Comparison of ENCODE assay signal across 1 cellular context in genomic region chr11:61682093-61682732, GRCh38.
TF ChIP-seq lines count a peak whose summit lies in the region.

No MANE protein-coding gene starts in this region.

TF ChIP-seq in HepG2, 621 proteins besides CTCF, POLR2A, EP300 and RAD21 (continued from another document and continues in another):
- TF ChIP-seq, protein P1, sequence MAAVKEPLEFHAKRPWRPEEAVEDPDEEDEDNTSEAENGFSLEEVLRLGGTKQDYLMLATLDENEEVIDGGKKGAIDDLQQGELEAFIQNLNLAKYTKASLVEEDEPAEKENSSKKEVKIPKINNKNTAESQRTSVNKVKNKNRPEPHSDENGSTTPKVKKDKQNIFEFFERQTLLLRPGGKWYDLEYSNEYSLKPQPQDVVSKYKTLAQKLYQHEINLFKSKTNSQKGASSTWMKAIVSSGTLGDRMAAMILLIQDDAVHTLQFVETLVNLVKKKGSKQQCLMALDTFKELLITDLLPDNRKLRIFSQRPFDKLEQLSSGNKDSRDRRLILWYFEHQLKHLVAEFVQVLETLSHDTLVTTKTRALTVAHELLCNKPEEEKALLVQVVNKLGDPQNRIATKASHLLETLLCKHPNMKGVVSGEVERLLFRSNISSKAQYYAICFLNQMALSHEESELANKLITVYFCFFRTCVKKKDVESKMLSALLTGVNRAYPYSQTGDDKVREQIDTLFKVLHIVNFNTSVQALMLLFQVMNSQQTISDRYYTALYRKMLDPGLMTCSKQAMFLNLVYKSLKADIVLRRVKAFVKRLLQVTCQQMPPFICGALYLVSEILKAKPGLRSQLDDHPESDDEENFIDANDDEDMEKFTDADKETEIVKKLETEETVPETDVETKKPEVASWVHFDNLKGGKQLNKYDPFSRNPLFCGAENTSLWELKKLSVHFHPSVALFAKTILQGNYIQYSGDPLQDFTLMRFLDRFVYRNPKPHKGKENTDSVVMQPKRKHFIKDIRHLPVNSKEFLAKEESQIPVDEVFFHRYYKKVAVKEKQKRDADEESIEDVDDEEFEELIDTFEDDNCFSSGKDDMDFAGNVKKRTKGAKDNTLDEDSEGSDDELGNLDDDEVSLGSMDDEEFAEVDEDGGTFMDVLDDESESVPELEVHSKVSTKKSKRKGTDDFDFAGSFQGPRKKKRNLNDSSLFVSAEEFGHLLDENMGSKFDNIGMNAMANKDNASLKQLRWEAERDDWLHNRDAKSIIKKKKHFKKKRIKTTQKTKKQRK (IDR thresholded peaks at IDR 0.05; ENCODE audit: low read length) = no peak
- TF ChIP-seq ZNF781 (CRISPR knock-in tag; IDR thresholded peaks at IDR 0.05; ENCODE audit: borderline replicate concordance, not compliant biosample characterization) = no peak
- no peak for TF ChIP-seq ZFAT (CRISPR knock-in tag; conservative IDR thresholded peaks at IDR 0.05)
- no peak for TF ChIP-seq ZBTB42 (CRISPR knock-in tag; IDR thresholded peaks at IDR 0.05)
- no peak for TF ChIP-seq ATF7 (IDR thresholded peaks at IDR 0.05)
- 0 out of 2 replicates have a peak, but pooled peaks have one; percentile 56 for TF ChIP-seq ATF7 (CRISPR knock-in tag; IDR thresholded peaks at IDR 0.05)
- TF ChIP-seq U2AF2 (IDR thresholded peaks at IDR 0.05; ENCODE audit: low read depth, low read length) = no peak
- peak; percentile 76 for TF ChIP-seq THAP11 (CRISPR knock-in tag; IDR thresholded peaks at IDR 0.05)
- peak; percentile 66; the same call in 1 of the 2 replicates for TF ChIP-seq DR1 (CRISPR knock-in tag; IDR thresholded peaks at IDR 0.05)
- peak; percentile 80; the same call in 1 of the 2 replicates for TF ChIP-seq ZSCAN9 (CRISPR knock-in tag; IDR thresholded peaks at IDR 0.05; ENCODE audit: borderline replicate concordance)
- peak; percentile 97 for TF ChIP-seq MYC (CRISPR knock-in tag; IDR thresholded peaks at IDR 0.05; ENCODE audit: borderline replicate concordance)
- no peak for TF ChIP-seq SP140L (CRISPR knock-in tag; IDR thresholded peaks at IDR 0.05; ENCODE audit: borderline replicate concordance)
- TF ChIP-seq HBP1 (CRISPR knock-in tag; IDR thresholded peaks at IDR 0.05; ENCODE audit: low read depth) = no peak; the same call in 1 of the 2 replicates
- no peak; the same call in 1 of the 2 replicates for TF ChIP-seq ZBTB3 (CRISPR knock-in tag; IDR thresholded peaks at IDR 0.05; ENCODE audit: borderline replicate concordance, low read depth)
- peak; percentile 89 for TF ChIP-seq SNAPC2 (CRISPR knock-in tag; IDR thresholded peaks at IDR 0.05)
- peak; percentile 93 for TF ChIP-seq ARNTL (CRISPR knock-in tag; IDR thresholded peaks at IDR 0.05)
- TF ChIP-seq, protein P2, sequence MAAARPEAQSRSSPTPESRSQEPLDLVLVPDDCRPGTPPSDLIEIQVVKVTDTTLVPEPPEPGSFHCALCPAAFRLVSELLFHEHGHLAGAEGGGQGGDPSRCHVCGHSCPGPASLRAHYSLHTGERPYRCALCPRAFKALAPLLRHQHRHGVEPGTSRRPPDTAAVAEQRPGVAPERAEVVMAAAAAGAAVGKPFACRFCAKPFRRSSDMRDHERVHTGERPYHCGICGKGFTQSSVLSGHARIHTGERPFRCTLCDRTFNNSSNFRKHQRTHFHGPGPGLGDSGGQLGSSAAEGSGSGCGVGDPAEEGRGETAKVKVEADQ (CRISPR knock-in tag; IDR thresholded peaks at IDR 0.05; ENCODE audit: borderline replicate concordance) = peak; percentile 56; the same call in 1 of the 2 replicates
- TF ChIP-seq KDM1A (CRISPR knock-in tag; IDR thresholded peaks at IDR 0.05) = no peak
- TF ChIP-seq ZNF782 (CRISPR knock-in tag; IDR thresholded peaks at IDR 0.05; ENCODE audit: borderline replicate concordance) = peak; percentile 29; the same call in 1 of the 2 replicates
- peak; percentile 54; the same call in 1 of the 2 replicates for TF ChIP-seq ZMYM3 (CRISPR knock-in tag; IDR thresholded peaks at IDR 0.05)
- no peak for TF ChIP-seq ZNF7 (CRISPR knock-in tag; IDR thresholded peaks at IDR 0.05)
- peak; percentile 74 for TF ChIP-seq NR2F6 (IDR thresholded peaks at IDR 0.05)
- TF ChIP-seq NR2F6 (CRISPR knock-in tag; IDR thresholded peaks at IDR 0.05) = peak; percentile 89
- peak; percentile 69; the same call in 1 of the 2 replicates for TF ChIP-seq HNF4G (IDR thresholded peaks at IDR 0.05; ENCODE audit: borderline replicate concordance, low read depth, low read length)
- TF ChIP-seq HNF4G (CRISPR knock-in tag; IDR thresholded peaks at IDR 0.05; ENCODE audit: borderline replicate concordance, low read depth) = peak; percentile 61
- no peak; the same call in 1 of the 2 replicates for TF ChIP-seq ZNF101 (CRISPR knock-in tag; IDR thresholded peaks at IDR 0.05; ENCODE audit: borderline replicate concordance, low read depth)
- 0 out of 2 replicates have a peak, but pooled peaks have one; percentile 84 for TF ChIP-seq CREB3 (CRISPR knock-in tag; IDR thresholded peaks at IDR 0.05)
- TF ChIP-seq TGIF2 (CRISPR knock-in tag; IDR thresholded peaks at IDR 0.05) = peak; percentile 98
- TF ChIP-seq ZNF83 (CRISPR knock-in tag; IDR thresholded peaks at IDR 0.05; ENCODE audit: borderline replicate concordance) = no peak
- TF ChIP-seq SRSF1 (optimal IDR thresholded peaks at IDR 0.05; ENCODE audit: low read depth, low read length) = no peak
- TF ChIP-seq, protein P3, sequence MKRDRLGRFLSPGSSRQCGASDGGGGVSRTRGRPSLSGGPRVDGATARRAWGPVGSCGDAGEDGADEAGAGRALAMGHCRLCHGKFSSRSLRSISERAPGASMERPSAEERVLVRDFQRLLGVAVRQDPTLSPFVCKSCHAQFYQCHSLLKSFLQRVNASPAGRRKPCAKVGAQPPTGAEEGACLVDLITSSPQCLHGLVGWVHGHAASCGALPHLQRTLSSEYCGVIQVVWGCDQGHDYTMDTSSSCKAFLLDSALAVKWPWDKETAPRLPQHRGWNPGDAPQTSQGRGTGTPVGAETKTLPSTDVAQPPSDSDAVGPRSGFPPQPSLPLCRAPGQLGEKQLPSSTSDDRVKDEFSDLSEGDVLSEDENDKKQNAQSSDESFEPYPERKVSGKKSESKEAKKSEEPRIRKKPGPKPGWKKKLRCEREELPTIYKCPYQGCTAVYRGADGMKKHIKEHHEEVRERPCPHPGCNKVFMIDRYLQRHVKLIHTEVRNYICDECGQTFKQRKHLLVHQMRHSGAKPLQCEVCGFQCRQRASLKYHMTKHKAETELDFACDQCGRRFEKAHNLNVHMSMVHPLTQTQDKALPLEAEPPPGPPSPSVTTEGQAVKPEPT (CRISPR knock-in tag; IDR thresholded peaks at IDR 0.05; ENCODE audit: low read depth) = peak; percentile 82
- TF ChIP-seq IKZF1 (IDR thresholded peaks at IDR 0.05) = no peak
- TF ChIP-seq BCL6 (CRISPR knock-in tag; IDR thresholded peaks at IDR 0.05) = peak; percentile 71
- TF ChIP-seq FLYWCH1 (CRISPR knock-in tag; IDR thresholded peaks at IDR 0.05) = no peak
- no peak for TF ChIP-seq REXO4 (CRISPR knock-in tag; IDR thresholded peaks at IDR 0.05; ENCODE audit: borderline replicate concordance)
- TF ChIP-seq, protein P4, sequence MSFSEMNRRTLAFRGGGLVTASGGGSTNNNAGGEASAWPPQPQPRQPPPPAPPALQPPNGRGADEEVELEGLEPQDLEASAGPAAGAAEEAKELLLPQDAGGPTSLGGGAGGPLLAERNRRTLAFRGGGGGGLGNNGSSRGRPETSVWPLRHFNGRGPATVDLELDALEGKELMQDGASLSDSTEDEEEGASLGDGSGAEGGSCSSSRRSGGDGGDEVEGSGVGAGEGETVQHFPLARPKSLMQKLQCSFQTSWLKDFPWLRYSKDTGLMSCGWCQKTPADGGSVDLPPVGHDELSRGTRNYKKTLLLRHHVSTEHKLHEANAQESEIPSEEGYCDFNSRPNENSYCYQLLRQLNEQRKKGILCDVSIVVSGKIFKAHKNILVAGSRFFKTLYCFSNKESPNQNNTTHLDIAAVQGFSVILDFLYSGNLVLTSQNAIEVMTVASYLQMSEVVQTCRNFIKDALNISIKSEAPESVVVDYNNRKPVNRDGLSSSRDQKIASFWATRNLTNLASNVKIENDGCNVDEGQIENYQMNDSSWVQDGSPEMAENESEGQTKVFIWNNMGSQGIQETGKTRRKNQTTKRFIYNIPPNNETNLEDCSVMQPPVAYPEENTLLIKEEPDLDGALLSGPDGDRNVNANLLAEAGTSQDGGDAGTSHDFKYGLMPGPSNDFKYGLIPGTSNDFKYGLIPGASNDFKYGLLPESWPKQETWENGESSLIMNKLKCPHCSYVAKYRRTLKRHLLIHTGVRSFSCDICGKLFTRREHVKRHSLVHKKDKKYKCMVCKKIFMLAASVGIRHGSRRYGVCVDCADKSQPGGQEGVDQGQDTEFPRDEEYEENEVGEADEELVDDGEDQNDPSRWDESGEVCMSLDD (CRISPR knock-in tag; IDR thresholded peaks at IDR 0.05; ENCODE audit: borderline replicate concordance) = no peak
- no peak for TF ChIP-seq ATAD3A (CRISPR knock-in tag; IDR thresholded peaks at IDR 0.05)
- TF ChIP-seq SMC3 (IDR thresholded peaks at IDR 0.05; ENCODE audit: low read length) = no peak
- peak; percentile 94 for TF ChIP-seq TBX2 (CRISPR knock-in tag; IDR thresholded peaks at IDR 0.05; ENCODE audit: borderline replicate concordance)
- TF ChIP-seq ZNF557 (CRISPR knock-in tag; IDR thresholded peaks at IDR 0.05) = peak; percentile 67; the same call in 1 of the 2 replicates
- peak in 1 of 2 experiments; percentile 93; a peak in 2 of 4 replicates for TF ChIP-seq KLF16 (CRISPR knock-in tag; IDR thresholded peaks at IDR 0.05)
- peak; percentile 21; the same call in 1 of the 2 replicates for TF ChIP-seq KAT7 (CRISPR knock-in tag; IDR thresholded peaks at IDR 0.05; ENCODE audit: borderline replicate concordance)
- TF ChIP-seq ZNF484 (CRISPR knock-in tag; IDR thresholded peaks at IDR 0.05; ENCODE audit: borderline replicate concordance, low read depth) = no peak
- peak; percentile 56; the same call in 1 of the 2 replicates for TF ChIP-seq ZNF563 (CRISPR knock-in tag; IDR thresholded peaks at IDR 0.05)
- TF ChIP-seq, protein P5, sequence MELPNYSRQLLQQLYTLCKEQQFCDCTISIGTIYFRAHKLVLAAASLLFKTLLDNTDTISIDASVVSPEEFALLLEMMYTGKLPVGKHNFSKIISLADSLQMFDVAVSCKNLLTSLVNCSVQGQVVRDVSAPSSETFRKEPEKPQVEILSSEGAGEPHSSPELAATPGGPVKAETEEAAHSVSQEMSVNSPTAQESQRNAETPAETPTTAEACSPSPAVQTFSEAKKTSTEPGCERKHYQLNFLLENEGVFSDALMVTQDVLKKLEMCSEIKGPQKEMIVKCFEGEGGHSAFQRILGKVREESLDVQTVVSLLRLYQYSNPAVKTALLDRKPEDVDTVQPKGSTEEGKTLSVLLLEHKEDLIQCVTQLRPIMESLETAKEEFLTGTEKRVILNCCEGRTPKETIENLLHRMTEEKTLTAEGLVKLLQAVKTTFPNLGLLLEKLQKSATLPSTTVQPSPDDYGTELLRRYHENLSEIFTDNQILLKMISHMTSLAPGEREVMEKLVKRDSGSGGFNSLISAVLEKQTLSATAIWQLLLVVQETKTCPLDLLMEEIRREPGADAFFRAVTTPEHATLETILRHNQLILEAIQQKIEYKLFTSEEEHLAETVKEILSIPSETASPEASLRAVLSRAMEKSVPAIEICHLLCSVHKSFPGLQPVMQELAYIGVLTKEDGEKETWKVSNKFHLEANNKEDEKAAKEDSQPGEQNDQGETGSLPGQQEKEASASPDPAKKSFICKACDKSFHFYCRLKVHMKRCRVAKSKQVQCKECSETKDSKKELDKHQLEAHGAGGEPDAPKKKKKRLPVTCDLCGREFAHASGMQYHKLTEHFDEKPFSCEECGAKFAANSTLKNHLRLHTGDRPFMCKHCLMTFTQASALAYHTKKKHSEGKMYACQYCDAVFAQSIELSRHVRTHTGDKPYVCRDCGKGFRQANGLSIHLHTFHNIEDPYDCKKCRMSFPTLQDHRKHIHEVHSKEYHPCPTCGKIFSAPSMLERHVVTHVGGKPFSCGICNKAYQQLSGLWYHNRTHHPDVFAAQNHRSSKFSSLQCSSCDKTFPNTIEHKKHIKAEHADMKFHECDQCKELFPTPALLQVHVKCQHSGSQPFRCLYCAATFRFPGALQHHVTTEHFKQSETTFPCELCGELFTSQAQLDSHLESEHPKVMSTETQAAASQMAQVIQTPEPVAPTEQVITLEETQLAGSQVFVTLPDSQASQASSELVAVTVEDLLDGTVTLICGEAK (IDR thresholded peaks at IDR 0.05) = no peak
- TF ChIP-seq, protein P5 (CRISPR knock-in tag; IDR thresholded peaks at IDR 0.05) = peak; percentile 65
